ENCODE assay signal across 11 cellular contexts in the genomic region with DNA sequence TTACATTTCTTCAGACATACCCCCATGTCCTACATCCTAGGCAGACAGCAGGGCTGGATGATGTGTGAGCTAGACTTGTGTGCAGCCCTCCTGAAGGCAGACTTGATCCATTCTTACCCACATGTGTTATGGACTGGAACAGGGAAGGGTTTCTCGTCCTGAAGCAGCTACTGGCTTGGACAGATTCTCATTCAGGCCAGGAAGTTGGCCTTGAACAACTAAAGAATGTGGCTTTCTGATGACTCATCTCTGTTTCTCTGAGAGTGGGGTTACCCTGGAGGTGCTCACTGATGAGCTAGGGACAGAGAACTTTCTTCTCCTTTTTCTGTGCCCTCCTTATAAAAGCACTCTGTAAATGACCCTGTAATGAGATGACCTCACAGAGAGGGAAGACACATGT.
DNase-seq lines count a peak whose midpoint lies in the region; ATAC-seq, FAIRE-seq and TF ChIP-seq lines count a peak whose summit lies in the region.
"Had no signal": no experiment of that assay in that cellular context is flagged by ENCODE, and none has a peak within 500 bp of the region (broad histone marks: within the 10 kb centered on the region; RNA-seq: fewer than 3 reads in every experiment).

No MANE protein-coding gene starts in this region.

- no peaks in the 10 kb centered on the region for H4K20me1 ChIP-seq in DND-41 (ENCODE audit: insufficient read depth, low read length)

- POLR2A ChIA-PET in naive thymus-derived CD8-positive, alpha-beta T cell (lab: Charles Lee) = no interaction called here

- peaks cover 9 to 36% (median 20%) of the 10 kb centered on the region in 3 donors for H3K36me3 Mint-ChIP-seq in naive thymus-derived CD8-positive, alpha-beta T cell

- ATAC-seq in DND-41 (ENCODE audit: insufficient read depth, low read depth) = peak; percentile 53; the same call in 1 of the 3 replicates
- no peak for ATAC-seq in GM19397 (IDR thresholded peaks at IDR 0.05; ENCODE audit: unreplicated experiment)
- ATAC-seq in naive thymus-derived CD8-positive, alpha-beta T cell = no peak

- no peak overlapping the region for H2AFZ ChIP-seq in DND-41 (ENCODE audit: low read depth, low read length)

- H3K27ac Mint-ChIP-seq in naive thymus-derived CD8-positive, alpha-beta T cell = peak overlapping the region in 1 of 10 donors; percentile 57
- H3K27ac Mint-ChIP-seq: activated T-helper 2 cell treated with anti-CD3 and anti-CD28 coated beads, Interferon-gamma antibody, Interleukin-2, Interleukin-4, amounts not matched to agents 10 μg/mL and 5 μg/mL and 100 μg/mL, durations not matched to agents 14 hours and 24 hours and 36 hours had no signal

- H3K4me2 ChIP-seq in DND-41 (ENCODE audit: insufficient read depth, low read length) = no peak overlapping the region
- H3K4me2 ChIP-seq: KMS-11 had no signal

- DNase-seq in DND-41 (no peak), HTR-8/SVneo (ENCODE audit: insufficient read length, low spot score) (peak; percentile 12), bronchial epithelial cell (ENCODE audit: low read depth) (peak; percentile 75), myocyte (ENCODE audit: low read depth) (peak; percentile 39), inferior parietal cortex (ENCODE audit: extremely low spot score) (no peak)
- DNase-seq in activated CD8-positive, alpha-beta memory T cell treated with anti-CD3 and anti-CD28 coated beads for 24 hours = no peak
- DNase-seq in naive thymus-derived CD8-positive, alpha-beta T cell = no peak

- no peaks in the 10 kb centered on the region for H3K4me1 ChIP-seq in DND-41 (ENCODE audit: insufficient read depth, low read length)
- H3K4me1 ChIP-seq: prostate gland had no signal

- no peak for FAIRE-seq in HTR-8/SVneo (lab: Jason Lieb, UNC)
- no peak for FAIRE-seq in bronchial epithelial cell (lab: Jason Lieb, UNC)

- no peak overlapping the region for H3K9ac ChIP-seq in DND-41 (ENCODE audit: low read depth, low read length)
- H3K9ac ChIP-seq: KMS-11 had no signal

- H3K4me1 Mint-ChIP-seq in naive thymus-derived CD8-positive, alpha-beta T cell = peaks cover 6 to 23% (median 18%) of the 10 kb centered on the region in 4 donors

- TF ChIP-seq CTCF in DND-41 (IDR thresholded peaks at IDR 0.05; ENCODE audit: borderline replicate concordance, extremely low read depth, low read length, poor library complexity, severe bottlenecking) (no peak), bronchial epithelial cell (IDR thresholded peaks at IDR 0.05; ENCODE audit: insufficient read depth, low read length, severe bottlenecking) (no peak)

- H3K27me3 ChIP-seq in DND-41 (ENCODE audit: insufficient read depth, low read length, poor library complexity) = no peaks in the 10 kb centered on the region
- H3K27me3 ChIP-seq in bronchial epithelial cell (ENCODE audit: control insufficient read depth, insufficient read depth, low read length) = no peaks in the 10 kb centered on the region

- H3K9me3 Mint-ChIP-seq in naive thymus-derived CD8-positive, alpha-beta T cell = no peaks in the 10 kb centered on the region
- H3K9me3 Mint-ChIP-seq: activated T-helper 2 cell treated with anti-CD3 and anti-CD28 coated beads, Interferon-gamma antibody, Interleukin-2, Interleukin-4, amounts not matched to agents 10 μg/mL and 5 μg/mL and 100 μg/mL, durations not matched to agents 14 hours and 24 hours and 36 hours had no signal

- H3K4me3 ChIP-seq in DND-41 (ENCODE audit: low read depth in 1 of 2, low read length in 2 of 2) = no peak overlapping the region
- no peak overlapping the region for H3K4me3 ChIP-seq in bronchial epithelial cell (ENCODE audit: low read depth, low read length)
- H3K4me3 ChIP-seq: prostate gland had no signal

- H3K4me3 Mint-ChIP-seq in naive thymus-derived CD8-positive, alpha-beta T cell = no peak overlapping the region

- H3K36me3 ChIP-seq in DND-41 (ENCODE audit: insufficient read depth, low read length) = no peaks in the 10 kb centered on the region
- H3K36me3 ChIP-seq in bronchial epithelial cell (ENCODE audit: control insufficient read depth, insufficient read depth, low read length) = no peaks in the 10 kb centered on the region
- H3K36me3 ChIP-seq: prostate gland had no signal

- H3K27me3 Mint-ChIP-seq in naive thymus-derived CD8-positive, alpha-beta T cell = no peaks in the 10 kb centered on the region

- H3K27ac ChIP-seq in DND-41 (ENCODE audit: low read length) = no peak overlapping the region
- H3K27ac ChIP-seq: KMS-11, prostate gland had no signal

- H3K9me3 ChIP-seq in DND-41 (ENCODE audit: insufficient read depth, low read length, severe bottlenecking) = no peaks in the 10 kb centered on the region
- H3K9me3 ChIP-seq: prostate gland had no signal

- H3K79me2 ChIP-seq in DND-41 (ENCODE audit: insufficient read depth, low read length) = no peaks in the 10 kb centered on the region

Comparison
In these comparisons a context has a peak if more than half of its experiments do, and no peak if none do; other contexts are left out.
1. DNase-seq: peak in HTR-8/SVneo (single experiment), bronchial epithelial cell (single experiment) and myocyte (single experiment); none in DND-41 (single experiment), inferior parietal cortex (single experiment), activated CD8-positive, alpha-beta memory T cell treated with anti-CD3 and anti-CD28 coated beads for 24 hours (single experiment) and naive thymus-derived CD8-positive, alpha-beta T cell (0 of 10).